In genomic region chr14:87628129-87628528, GRCh38 we compare ENCODE assay signal across 8 cellular contexts.
DNase-seq lines count a peak whose midpoint lies in the region; ATAC-seq and TF ChIP-seq lines count a peak whose summit lies in the region.

No MANE protein-coding gene starts in this region.

- in situ Hi-C loops in ACHN (cut with HindIII; ENCODE audit: low pct_ligation_motif_present, low pct_unique_long_range_greater_than_20kb, low sequenced_read_pairs) = no loop called here

- POLR2A ChIA-PET in CD4-positive, alpha-beta T cell (lab: Charles Lee) = no interaction called here

- peaks cover 44% of the 10 kb centered on the region for H3K4me1 ChIP-seq in BLaER1
- no peaks in the 10 kb centered on the region for H3K4me1 ChIP-seq in fibroblast of lung (ENCODE audit: control insufficient read depth, extremely low read depth, insufficient read depth, low read length)

- H3K4me3 ChIP-seq in BLaER1 (no peak overlapping the region), fibroblast of lung (replicated peaks in 1 of 4; ENCODE audit: control extremely low read depth in 1 of 4, insufficient read depth in 1 of 4, low read depth in 3 of 4, low read length in 4 of 4) (no peak overlapping the region)

- peak overlapping the region; percentile 58 to 93 (median 62) for H3K27ac Mint-ChIP-seq in nephron
- H3K27ac Mint-ChIP-seq in CD4-positive, alpha-beta T cell = no peak overlapping the region

- intact Hi-C loops in CD4-positive, alpha-beta T cell (cut with DNase I, micrococcal nuclease) = no loop called here

- H3K9me3 ChIP-seq in BLaER1 (peaks cover 4% of the 10 kb centered on the region), fibroblast of lung (ENCODE audit: control insufficient read depth, insufficient read depth, low read depth, low read length) (no peaks in the 10 kb centered on the region)
- no peaks in the 10 kb centered on the region for H3K9me3 ChIP-seq in CD4-positive, alpha-beta T cell (ENCODE audit: control insufficient read depth, low read length)

- TF ChIP-seq CTCF in fibroblast of lung (conservative IDR thresholded peaks at IDR 0.05 in 1 of 2, IDR thresholded peaks at IDR 0.05 in 1 of 2; ENCODE audit: low read depth in 1 of 2, low read length in 2 of 2) (no peak), nephron (IDR thresholded peaks at IDR 0.05; ENCODE audit: unreplicated experiment in 3 of 3) (no peak)
- TF ChIP-seq CTCF in CD4-positive, alpha-beta T cell (IDR thresholded peaks at IDR 0.05) = no peak

- H3K36me3 Mint-ChIP-seq in nephron (ENCODE audit: low read depth) = peaks cover under 1% of the 10 kb centered on the region
- H3K36me3 Mint-ChIP-seq in CD4-positive, alpha-beta T cell (ENCODE audit: low read depth) = no peaks in the 10 kb centered on the region

- no peak for ATAC-seq in CD4-positive, alpha-beta T cell (ENCODE audit: poor library complexity)
- ATAC-seq in GM18909 (IDR thresholded peaks at IDR 0.05; ENCODE audit: poor library complexity, unreplicated experiment) = no peak

- CTCF ChIA-PET in CD4-positive, alpha-beta T cell (lab: Charles Lee) = no interaction called here

- H3K27ac ChIP-seq in BLaER1 (no peak overlapping the region), fibroblast of lung (ENCODE audit: insufficient read depth, low read length) (peak overlapping the region; percentile 14)
- no peak overlapping the region for H3K27ac ChIP-seq in CD4-positive, alpha-beta T cell (ENCODE audit: low read depth, low read length)

- H3K36me3 ChIP-seq in BLaER1 = no peaks in the 10 kb centered on the region
- H3K36me3 ChIP-seq in fibroblast of lung (ENCODE audit: control insufficient read depth, insufficient read depth, low read length) = no peaks in the 10 kb centered on the region

- no peak overlapping the region for H3K4me3 Mint-ChIP-seq in nephron
- no peak overlapping the region for H3K4me3 Mint-ChIP-seq in CD4-positive, alpha-beta T cell

- H3K4me1 Mint-ChIP-seq in nephron = peaks cover 35% of the 10 kb centered on the region
- no peaks in the 10 kb centered on the region for H3K4me1 Mint-ChIP-seq in CD4-positive, alpha-beta T cell (ENCODE audit: low read depth)

- H4K20me1 ChIP-seq in BLaER1 (no peaks in the 10 kb centered on the region), fibroblast of lung (ENCODE audit: control insufficient read depth, extremely low read depth, insufficient read depth, low read length) (no peaks in the 10 kb centered on the region)

- H3K27me3 ChIP-seq in BLaER1 (no peaks in the 10 kb centered on the region), fibroblast of lung (ENCODE audit: control insufficient read depth, insufficient read depth, low read length) (no peaks in the 10 kb centered on the region)
- peaks cover 3% of the 10 kb centered on the region for H3K27me3 ChIP-seq in CD4-positive, alpha-beta T cell (ENCODE audit: control insufficient read depth, insufficient read depth, low read length)

- DNase-seq in NCI-H1105 treated with DMSO at 0.1 percent for 48 hours (lab: John Stamatoyannopoulos, UW) (peak; percentile 64), fibroblast of lung (ENCODE audit: low read depth in 2 of 2) (peak; percentile 9 to 95), ACHN (no peak), NCI-H1436 treated with DMSO at 0.1 percent for 48 hours (lab: John Stamatoyannopoulos, UW) (no peak)
- no peak for DNase-seq in CD4-positive, alpha-beta T cell

- H3K27me3 Mint-ChIP-seq in nephron (ENCODE audit: low read depth) = peaks cover 4% of the 10 kb centered on the region
- peaks cover 5% of the 10 kb centered on the region for H3K27me3 Mint-ChIP-seq in CD4-positive, alpha-beta T cell

- H2AFZ ChIP-seq in fibroblast of lung (ENCODE audit: low read length) = no peak overlapping the region

- H3K9ac ChIP-seq in BLaER1 = no peak overlapping the region
- H3K9ac ChIP-seq in fibroblast of lung (ENCODE audit: insufficient read depth, low read length) = no peak overlapping the region

- H3K79me2 ChIP-seq in fibroblast of lung (ENCODE audit: control insufficient read depth, insufficient read depth, low read length) = no peaks in the 10 kb centered on the region

- H3K9me3 Mint-ChIP-seq in nephron = peaks cover 7% of the 10 kb centered on the region
- peaks cover 3% of the 10 kb centered on the region for H3K9me3 Mint-ChIP-seq in CD4-positive, alpha-beta T cell

- H3K4me2 ChIP-seq in BLaER1 (peak overlapping the region; percentile 37), fibroblast of lung (ENCODE audit: extremely low read depth, insufficient read depth, low read length) (no peak overlapping the region)

Comparison
In these comparisons a context has a peak if more than half of its experiments do, and no peak if none do; other contexts are left out.
1. DNase-seq: peak in NCI-H1105 treated with DMSO at 0.1 percent for 48 hours (single experiment) and fibroblast of lung (2 of 2); none in CD4-positive, alpha-beta T cell (0 of 10), ACHN (single experiment) and NCI-H1436 treated with DMSO at 0.1 percent for 48 hours (single experiment).